ENCODE assay signal across 14 cellular contexts in the genomic region with DNA sequence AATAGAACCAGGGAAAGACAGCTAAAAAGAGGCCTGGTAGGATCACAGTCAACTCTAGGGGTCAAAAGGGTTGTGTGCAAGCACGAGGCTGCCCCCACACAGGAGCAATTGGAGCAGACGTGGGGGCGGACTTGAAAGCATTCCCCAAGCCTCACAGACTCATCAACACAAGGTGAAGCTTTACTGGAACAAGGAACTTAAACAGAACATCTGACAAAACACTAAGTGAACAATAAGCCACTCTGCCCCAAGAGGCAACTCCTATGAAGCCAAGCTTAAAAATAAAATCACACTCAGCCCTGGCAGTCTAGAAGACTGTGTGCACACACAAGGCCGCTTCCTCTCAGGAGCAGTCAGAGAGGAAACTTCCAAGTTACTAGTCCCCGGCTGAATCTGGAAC. TPM values are rescaled to one million over a fixed set of nuclear protein-coding genes. Genes with fewer than 3 reads are reported as not detected.
DNase-seq lines count a peak whose midpoint lies in the region; ATAC-seq, FAIRE-seq and TF ChIP-seq lines count a peak whose summit lies in the region.
"Had no signal": no experiment of that assay in that cellular context is flagged by ENCODE, and none has a peak within 500 bp of the region (broad histone marks: within the 10 kb centered on the region; RNA-seq: fewer than 3 reads in every experiment).

No MANE protein-coding gene starts in this region.

- no peak overlapping the region for H3K14ac ChIP-seq in neuronal stem cell (ENCODE audit: low read length)

- no peak overlapping the region for H3K4ac ChIP-seq in neuronal stem cell (ENCODE audit: low read length)

- no peaks in the 10 kb centered on the region for H3K36me3 ChIP-seq in neuronal stem cell (replicated peaks in 1 of 2; ENCODE audit: control insufficient read depth in 2 of 2, insufficient read depth in 2 of 2, low read length in 2 of 2)
- H3K36me3 ChIP-seq: pancreas, WERI-Rb-1 had no signal

- DNase-seq in EH (ENCODE audit: low read depth), result peak; percentile 36
- peak; percentile 15 for DNase-seq in Jurkat, Clone E6-1 (ENCODE audit: low read depth, low spot score)
- no peak for DNase-seq in neuronal stem cell (ENCODE audit: low spot score)
- no peak for DNase-seq in NCI-H446 (lab: John Stamatoyannopoulos, UW)
- no peak for DNase-seq in CD4-positive, alpha-beta T cell
- DNase-seq: activated T-cell treated with anti-CD3 and anti-CD28 coated beads, Interleukin-2, amount 50 U/mL, for 72 hours; NCI-H345; pancreas; SHP77; WERI-Rb-1 had no signal

- H3K9ac ChIP-seq in neuronal stem cell (ENCODE audit: low read depth, low read length, poor library complexity), result no peak overlapping the region

- CTCF ChIA-PET in CD4-positive, alpha-beta T cell (lab: Charles Lee), result no interaction called here

- no peak overlapping the region for H3K4me2 ChIP-seq in neuronal stem cell (ENCODE audit: insufficient read depth, low read length, poor library complexity, severe bottlenecking)

- no CpG with 5 or more reads among the region's 5 CpGs for WGBS in neuronal stem cell (ENCODE audit: extremely low coverage in 2 of 2, insufficient read length in 2 of 2, insufficient replicate concordance in 1 of 2), 2 donors

- H3K27ac Mint-ChIP-seq in CD4-positive, alpha-beta T cell, result no peak overlapping the region
- H3K27ac Mint-ChIP-seq: activated T-cell treated with anti-CD3 and anti-CD28 coated beads, Interleukin-2, amount 50 U/mL, for 72 hours had no signal

- FAIRE-seq in endometrium (lab: Jason Lieb, UNC), result peak; percentile 8
- FAIRE-seq: pancreas had no signal

- no peak overlapping the region for H2BK15ac ChIP-seq in neuronal stem cell (ENCODE audit: low read length)

- peaks cover 2% of the 10 kb centered on the region in 2 donors for H3K4me1 ChIP-seq in neuronal stem cell (ENCODE audit: control insufficient read depth in 2 of 2, insufficient read depth in 1 of 2, low read depth in 1 of 2, low read length in 2 of 2)
- H3K4me1 ChIP-seq: pancreas had no signal

- no peak for TF ChIP-seq CTCF in CD4-positive, alpha-beta T cell (IDR thresholded peaks at IDR 0.05)

- no peak overlapping the region for H3K23ac ChIP-seq in neuronal stem cell (ENCODE audit: low read depth, low read length, poor library complexity)

- no peak overlapping the region for H3K4me3 Mint-ChIP-seq in CD4-positive, alpha-beta T cell
- H3K4me3 Mint-ChIP-seq: activated T-cell treated with anti-CD3 and anti-CD28 coated beads, Interleukin-2, amount 50 U/mL, for 72 hours; central memory CD8-positive, alpha-beta T cell had no signal

- no peak overlapping the region for H3K4me3 ChIP-seq in Jurkat, Clone E6-1 (ENCODE audit: low read length)
- H3K4me3 ChIP-seq in neuronal stem cell (ENCODE audit: low read length in 2 of 2), result no peak overlapping the region
- H3K4me3 ChIP-seq: pancreas had no signal

- no peaks in the 10 kb centered on the region for H3K79me1 ChIP-seq in neuronal stem cell (ENCODE audit: low read depth, low read length)

- ATAC-seq in HG02981 (IDR thresholded peaks at IDR 0.05; ENCODE audit: unreplicated experiment) (no peak), HG02970 (IDR thresholded peaks at IDR 0.05; ENCODE audit: low FRiP score, unreplicated experiment) (no peak)
- ATAC-seq in CD4-positive, alpha-beta T cell (ENCODE audit: poor library complexity), result no peak
- ATAC-seq: activated T-cell treated with anti-CD3 and anti-CD28 coated beads, Interleukin-2, amount 50 U/mL, for 72 hours had no signal

- no peaks in the 10 kb centered on the region for H3K36me3 Mint-ChIP-seq in CD4-positive, alpha-beta T cell (ENCODE audit: low read depth)

- no peak overlapping the region for H4K91ac ChIP-seq in neuronal stem cell (ENCODE audit: low read depth, low read length, poor library complexity)

- H3K27me3 Mint-ChIP-seq in CD4-positive, alpha-beta T cell, result peaks cover 18% of the 10 kb centered on the region

- POLR2A ChIA-PET in CD4-positive, alpha-beta T cell (lab: Charles Lee), result no interaction called here

- intact Hi-C loops in CD4-positive, alpha-beta T cell (cut with DNase I, micrococcal nuclease), result no loop called here

- no peak overlapping the region for H2BK5ac ChIP-seq in neuronal stem cell (ENCODE audit: low read length)

- H3K27me3 ChIP-seq in neuronal stem cell (ENCODE audit: control insufficient read depth in 3 of 3, insufficient read depth in 3 of 3, low read depth in 1 of 3, low read length in 3 of 3), result no peaks in the 10 kb centered on the region
- H3K27me3 ChIP-seq in CD4-positive, alpha-beta T cell (ENCODE audit: control insufficient read depth, insufficient read depth, low read length), result no peaks in the 10 kb centered on the region
- H3K27me3 ChIP-seq: pancreas had no signal

- H3K18ac ChIP-seq in neuronal stem cell (ENCODE audit: low read length), result no peak overlapping the region

- H3K9me3 Mint-ChIP-seq in CD4-positive, alpha-beta T cell, result no peaks in the 10 kb centered on the region
- H3K9me3 Mint-ChIP-seq: activated T-cell treated with anti-CD3 and anti-CD28 coated beads, Interleukin-2, amount 50 U/mL, for 72 hours; central memory CD8-positive, alpha-beta T cell had no signal

- peak overlapping the region; percentile 72 for H2AFZ ChIP-seq in neuronal stem cell (ENCODE audit: low read length)

- H2BK12ac ChIP-seq in neuronal stem cell (ENCODE audit: low read length), result no peak overlapping the region

- H3K4me1 Mint-ChIP-seq in CD4-positive, alpha-beta T cell (ENCODE audit: low read depth), result no peaks in the 10 kb centered on the region
- H3K4me1 Mint-ChIP-seq: central memory CD8-positive, alpha-beta T cell had no signal

- no peak overlapping the region for H2BK120ac ChIP-seq in neuronal stem cell (ENCODE audit: low read depth, low read length)

- no peak overlapping the region for H4K8ac ChIP-seq in neuronal stem cell (ENCODE audit: low read depth, low read length)

- H3K9me3 ChIP-seq in neuronal stem cell (replicated peaks in 1 of 2; ENCODE audit: control insufficient read depth in 2 of 2, insufficient read depth in 1 of 2, low read depth in 1 of 2, low read length in 2 of 2), result no peaks in the 10 kb centered on the region
- H3K9me3 ChIP-seq in CD4-positive, alpha-beta T cell (ENCODE audit: control insufficient read depth, low read length), result no peaks in the 10 kb centered on the region
- H3K9me3 ChIP-seq: pancreas had no signal

- H2AK5ac ChIP-seq in neuronal stem cell (ENCODE audit: low read depth, low read length), result no peak overlapping the region

- H3K27ac ChIP-seq in neuronal stem cell (replicated peaks; ENCODE audit: low read length), result no peak overlapping the region
- no peak overlapping the region for H3K27ac ChIP-seq in CD4-positive, alpha-beta T cell (ENCODE audit: low read depth, low read length)
- H3K27ac ChIP-seq: pancreas, WERI-Rb-1 had no signal

RNA-seq across cellular contexts. Expression of a gene that starts 32.2 kb away (rescaled TPM):
- polyA plus RNA-seq in Jurkat, Clone E6-1 (2012; ENCODE audit: insufficient read depth, insufficient read length), result 2.4 TPM
- 57.7 TPM for polyA plus RNA-seq in neuronal stem cell (2013, experiment 1 of 2)
- 58.5 TPM for polyA plus RNA-seq in neuronal stem cell (2013, experiment 2 of 2)
- under 1 TPM in 1 of 2 experiments, not detected in 1; 0.11 TPM for total RNA-seq in CD4-positive, alpha-beta T cell

Comparison
In these comparisons a context has a peak if more than half of its experiments do, and no peak if none do; other contexts are left out.
1. DNase-seq: peak in EH (single experiment) and Jurkat, Clone E6-1 (single experiment); none in neuronal stem cell (single experiment), NCI-H446 (0 of 2) and CD4-positive, alpha-beta T cell (0 of 10).